ENCODE assay signal across 13 cellular contexts in the genomic region with DNA sequence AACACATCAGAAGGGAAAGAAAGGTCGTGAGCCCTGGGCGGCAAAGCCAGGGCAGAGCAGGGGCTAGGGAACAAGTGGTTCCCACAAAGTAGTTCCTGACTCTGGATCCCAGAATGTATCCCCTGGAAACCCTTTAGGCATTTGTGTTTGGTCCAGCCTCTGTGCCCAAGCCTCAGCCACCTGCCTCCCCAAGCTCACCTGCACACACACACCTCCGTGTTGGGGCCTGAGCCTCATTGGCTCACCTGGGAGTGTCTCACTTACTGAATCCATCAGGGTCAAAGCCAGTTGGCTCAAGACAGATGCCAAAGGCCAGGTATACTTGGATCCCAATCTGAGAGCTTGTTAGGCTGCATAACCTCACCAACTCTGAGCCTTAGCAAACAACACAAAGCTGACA. TPM values are rescaled to one million over a fixed set of nuclear protein-coding genes. Genes with fewer than 3 reads are reported as not detected.
"Had no signal": no experiment of that assay in that cellular context is flagged by ENCODE, and none has a peak within 500 bp of the region (broad histone marks: within the 10 kb centered on the region; RNA-seq: fewer than 3 reads in every experiment).

No MANE protein-coding gene starts in this region.

RNA-seq across cellular contexts. Expression of gene KCNJ18, which starts 54.1 kb away (rescaled TPM):
- total RNA-seq: stomach, subcutaneous adipose tissue, temporal lobe, thoracic aorta, thyroid gland, tibial nerve, transverse colon, upper lobe of left lung, upper lobe of right lung, ureter, urinary bladder, uterus, vagina had no signal
- polyA plus RNA-seq: stomach, urinary bladder had no signal
